18 cellular contexts compared by ENCODE assay signal in genomic region chr20:3077618-3078134, GRCh38. TPM values are rescaled to one million over a fixed set of nuclear protein-coding genes. Genes with fewer than 3 reads are reported as not detected.
A peak's percentile ranks its signal among the peaks of the same experiment; 100 is the strongest.
DNase-seq lines count a peak whose midpoint lies in the region; ATAC-seq and TF ChIP-seq lines count a peak whose summit lies in the region.
"Had no signal": no experiment of that assay in that cellular context is flagged by ENCODE, and none has a peak within 500 bp of the region (broad histone marks: within the 10 kb centered on the region; RNA-seq: fewer than 3 reads in every experiment).

No MANE protein-coding gene starts in this region.

- peak; percentile 49 for DNase-seq in activated naive CD4-positive, alpha-beta T cell treated with anti-CD3 and anti-CD28 coated beads for 36 hours
- DNase-seq in activated naive CD4-positive, alpha-beta T cell treated with Interleukin-2 at 50 U/mL for 16 hours, result no peak
- DNase-seq in activated naive CD8-positive, alpha-beta T cell treated with anti-CD3 and anti-CD28 coated beads, Interleukin-2, amount 50 U/mL, for 24 hours, result no peak
- no peak for DNase-seq in T1000 (lab: John Stamatoyannopoulos, UW)
- DNase-seq in heart right ventricle, result no peak
- DNase-seq: DMS153; endodermal cell; NCI-H187 treated with DMSO at 0.1 percent for 48 hours; NCI-H774; stimulated activated CD4-positive, alpha-beta T cell treated with anti-CD3 and anti-CD28 coated beads, Interleukin-12 subunit alpha, Interleukin-12 subunit beta, amount 100 ng/mL, for 4 hours; trophoblast cell had no signal

- TF ChIP-seq CTCF in OCI-LY3 (IDR thresholded peaks at IDR 0.05; ENCODE audit: low read depth, low read length) (no peak), heart right ventricle (IDR thresholded peaks at IDR 0.05) (no peak)

- H3K4me3 ChIP-seq in OCI-LY3 (ENCODE audit: low read length), result peak overlapping the region; percentile 57
- no peak overlapping the region for H3K4me3 ChIP-seq in heart right ventricle
- H3K4me3 ChIP-seq: gastroesophageal sphincter had no signal

- no peaks in the 10 kb centered on the region for H4K20me1 ChIP-seq in OCI-LY3 (ENCODE audit: insufficient read depth, low read length)

- H3K27ac ChIP-seq in OCI-LY3 (ENCODE audit: low read length) (no peak overlapping the region), heart right ventricle (no peak overlapping the region)
- H3K27ac ChIP-seq: gastroesophageal sphincter had no signal

- H3K27ac Mint-ChIP-seq in activated naive CD4-positive, alpha-beta T cell treated with anti-CD3 and anti-CD28 coated beads for 36 hours, result no peak overlapping the region
- H3K27ac Mint-ChIP-seq in activated naive CD8-positive, alpha-beta T cell treated with anti-CD3 and anti-CD28 coated beads, Interleukin-2, amount 50 U/mL, for 24 hours, result peak overlapping the region; percentile 21
- H3K27ac Mint-ChIP-seq in stimulated activated naive CD8-positive, alpha-beta T cell treated with anti-CD3 and anti-CD28 coated beads, Interleukin-15, Interleukin-2, amounts not matched to agents 100 ng/mL and 50 ng/mL, for 24 hours, result no peak overlapping the region
- H3K27ac Mint-ChIP-seq: endodermal cell had no signal

- H3K9ac ChIP-seq in OCI-LY3 (ENCODE audit: low read length), result no peak overlapping the region

- no peaks in the 10 kb centered on the region for H3K9me3 ChIP-seq in OCI-LY3 (ENCODE audit: insufficient read depth, low read length)
- H3K9me3 ChIP-seq in heart right ventricle, result no peaks in the 10 kb centered on the region
- H3K9me3 ChIP-seq: gastroesophageal sphincter had no signal

- peak overlapping the region; percentile 60 for H3K4me2 ChIP-seq in OCI-LY3 (ENCODE audit: low read length)

- H3K4me1 Mint-ChIP-seq in activated naive CD4-positive, alpha-beta T cell treated with anti-CD3 and anti-CD28 coated beads for 36 hours (ENCODE audit: low read depth), result peaks cover 26% of the 10 kb centered on the region
- H3K4me1 Mint-ChIP-seq in activated naive CD8-positive, alpha-beta T cell treated with anti-CD3 and anti-CD28 coated beads, Interleukin-2, amount 50 U/mL, for 24 hours, result peaks cover 19% of the 10 kb centered on the region
- peaks cover 16% of the 10 kb centered on the region for H3K4me1 Mint-ChIP-seq in stimulated activated naive CD8-positive, alpha-beta T cell treated with anti-CD3 and anti-CD28 coated beads, Interleukin-15, Interleukin-2, amounts not matched to agents 100 ng/mL and 50 ng/mL, for 24 hours (ENCODE audit: low read depth)
- H3K4me1 Mint-ChIP-seq: endodermal cell had no signal

- H3K4me1 ChIP-seq in OCI-LY3 (ENCODE audit: low read length), result peaks cover 8% of the 10 kb centered on the region; the same call in 1 of the 2 replicates
- H3K4me1 ChIP-seq in heart right ventricle, result peaks cover 0 to 18% (median 8%) of the 10 kb centered on the region in 9 donors

- H3K9me3 Mint-ChIP-seq in activated naive CD4-positive, alpha-beta T cell treated with anti-CD3 and anti-CD28 coated beads for 36 hours, result no peaks in the 10 kb centered on the region
- H3K9me3 Mint-ChIP-seq in activated naive CD8-positive, alpha-beta T cell treated with anti-CD3 and anti-CD28 coated beads, Interleukin-2, amount 50 U/mL, for 24 hours, result no peaks in the 10 kb centered on the region
- H3K9me3 Mint-ChIP-seq in stimulated activated naive CD8-positive, alpha-beta T cell treated with anti-CD3 and anti-CD28 coated beads, Interleukin-15, Interleukin-2, amounts not matched to agents 100 ng/mL and 50 ng/mL, for 24 hours, result no peaks in the 10 kb centered on the region
- H3K9me3 Mint-ChIP-seq: endodermal cell had no signal

- peak; percentile 30 for ATAC-seq in activated naive CD8-positive, alpha-beta T cell treated with anti-CD3 and anti-CD28 coated beads, Interleukin-2, amount 50 U/mL, for 24 hours
- no peak for ATAC-seq in GM21737 (IDR thresholded peaks at IDR 0.05; ENCODE audit: unreplicated experiment)
- ATAC-seq in heart right ventricle, result no peak
- ATAC-seq: gastroesophageal sphincter, Right ventricle myocardium inferior had no signal

- H3K36me3 ChIP-seq in OCI-LY3 (replicated peaks; ENCODE audit: low read depth, low read length) (no peaks in the 10 kb centered on the region), heart right ventricle (no peaks in the 10 kb centered on the region)
- H3K36me3 ChIP-seq: gastroesophageal sphincter had no signal

- intact Hi-C loops in activated naive CD4-positive, alpha-beta T cell treated with anti-CD3 and anti-CD28 coated beads for 36 hours (cut with micrococcal nuclease), result loop anchor here (1.0 to 5.0 kb wide), 2 partner anchors 23 to 80 kb away; partner anchors contain the start of genes FASTKD5 and UBOX5
- intact Hi-C loops in heart right ventricle (cut with DNase I), result no loop called here

- no peaks in the 10 kb centered on the region for H3K36me3 Mint-ChIP-seq in activated naive CD4-positive, alpha-beta T cell treated with anti-CD3 and anti-CD28 coated beads for 36 hours (ENCODE audit: low read depth)
- H3K36me3 Mint-ChIP-seq in activated naive CD8-positive, alpha-beta T cell treated with anti-CD3 and anti-CD28 coated beads, Interleukin-2, amount 50 U/mL, for 24 hours (ENCODE audit: low read depth), result no peaks in the 10 kb centered on the region
- H3K36me3 Mint-ChIP-seq in stimulated activated naive CD8-positive, alpha-beta T cell treated with anti-CD3 and anti-CD28 coated beads, Interleukin-15, Interleukin-2, amounts not matched to agents 100 ng/mL and 50 ng/mL, for 24 hours (ENCODE audit: low read depth), result no peaks in the 10 kb centered on the region

- CTCF ChIA-PET in activated naive CD4-positive, alpha-beta T cell treated with anti-CD3 and anti-CD28 coated beads for 36 hours (lab: Charles Lee), result interaction anchor here (0.6 to 1.5 kb wide), 10 partner anchors 8 to 250 kb away, joined by 3 to 17 read pairs (median 3); no protein-coding TSS in a partner anchor

- peak overlapping the region; percentile 74; the same call in 1 of the 2 replicates for H2AFZ ChIP-seq in OCI-LY3 (ENCODE audit: low read depth, low read length)

- WGBS in heart right ventricle, 2 donors, result 78 to 83% methylated on average over 4 of the region's 4 CpGs

- peak overlapping the region; percentile 50 for H3K4me3 Mint-ChIP-seq in activated naive CD4-positive, alpha-beta T cell treated with anti-CD3 and anti-CD28 coated beads for 36 hours
- no peak overlapping the region for H3K4me3 Mint-ChIP-seq in activated naive CD8-positive, alpha-beta T cell treated with anti-CD3 and anti-CD28 coated beads, Interleukin-2, amount 50 U/mL, for 24 hours
- H3K4me3 Mint-ChIP-seq in stimulated activated naive CD8-positive, alpha-beta T cell treated with anti-CD3 and anti-CD28 coated beads, Interleukin-15, Interleukin-2, amounts not matched to agents 100 ng/mL and 50 ng/mL, for 24 hours, result peak overlapping the region; percentile 20
- H3K4me3 Mint-ChIP-seq: endodermal cell had no signal

- H3K27me3 ChIP-seq in OCI-LY3 (ENCODE audit: low read depth, low read length) (peaks cover 7% of the 10 kb centered on the region; the same call in 1 of the 2 replicates), heart right ventricle (peaks cover 0 to 58% (median 14%) of the 10 kb centered on the region in 7 donors)

- H3K79me2 ChIP-seq in OCI-LY3 (ENCODE audit: low read length), result no peaks in the 10 kb centered on the region

- H3K27me3 Mint-ChIP-seq in activated naive CD4-positive, alpha-beta T cell treated with anti-CD3 and anti-CD28 coated beads for 36 hours (ENCODE audit: low read depth), result peaks cover 17% of the 10 kb centered on the region
- H3K27me3 Mint-ChIP-seq in activated naive CD8-positive, alpha-beta T cell treated with anti-CD3 and anti-CD28 coated beads, Interleukin-2, amount 50 U/mL, for 24 hours, result peaks cover 30% of the 10 kb centered on the region
- peaks cover 38% of the 10 kb centered on the region for H3K27me3 Mint-ChIP-seq in stimulated activated naive CD8-positive, alpha-beta T cell treated with anti-CD3 and anti-CD28 coated beads, Interleukin-15, Interleukin-2, amounts not matched to agents 100 ng/mL and 50 ng/mL, for 24 hours

RNA-seq across cellular contexts. Expression of gene OXT, which starts 6.3 kb away (rescaled TPM):
- total RNA-seq in activated naive CD4-positive, alpha-beta T cell treated with anti-CD3 and anti-CD28 coated beads for 36 hours, result not detected
- total RNA-seq in heart right ventricle, result 1 to 10 TPM in 1 of 10 donors, under 1 TPM in 2, not detected in 7; 0.56 to 1.3 (median 0.59) TPM
- polyA plus RNA-seq in heart right ventricle, result under 1 TPM in 1 of 2 donors, not detected in 1; 0.35 TPM
- total RNA-seq: endodermal cell, gastroesophageal sphincter, kidney epithelial cell had no signal

RNA-seq across cellular contexts. Expression of gene AVP, which starts 6.8 kb away (rescaled TPM):
- not detected for total RNA-seq in activated naive CD4-positive, alpha-beta T cell treated with anti-CD3 and anti-CD28 coated beads for 36 hours
- not detected for total RNA-seq in heart right ventricle
- not detected for polyA plus RNA-seq in heart right ventricle
- total RNA-seq: endodermal cell, gastroesophageal sphincter, kidney epithelial cell, mucosa of gallbladder had no signal

RNA-seq across cellular contexts. Expression of gene MRPS26, which starts 31.8 kb away (rescaled TPM):
- total RNA-seq in activated naive CD4-positive, alpha-beta T cell treated with anti-CD3 and anti-CD28 coated beads for 36 hours, result 10 to 100 TPM; 50.0 to 52.4 TPM
- 10 to 100 TPM; 39.1 to 60.8 (median 51.5) TPM for total RNA-seq in heart right ventricle
- 100 to 1,000 TPM; 115 to 119 TPM for polyA plus RNA-seq in heart right ventricle

RNA-seq across cellular contexts. Expression of gene GNRH2, which starts 34.3 kb away (rescaled TPM):
- total RNA-seq in activated naive CD4-positive, alpha-beta T cell treated with anti-CD3 and anti-CD28 coated beads for 36 hours, result not detected
- total RNA-seq in heart right ventricle, result under 1 TPM in 1 of 10 donors, not detected in 9; 0.47 TPM
- polyA plus RNA-seq in heart right ventricle, result not detected
- total RNA-seq: kidney epithelial cell, Right ventricle myocardium inferior had no signal
